In genomic region chr9:137049544-137050449, GRCh38 we compare ENCODE assay signal across 8 cellular contexts. TPM values are rescaled to one million over a fixed set of nuclear protein-coding genes. Genes with fewer than 3 reads are reported as not detected.
DNase-seq lines count a peak whose midpoint lies in the region; ATAC-seq, FAIRE-seq and TF ChIP-seq lines count a peak whose summit lies in the region.

No MANE protein-coding gene starts in this region.

- no peak for TF ChIP-seq EP300 in gastroesophageal sphincter (IDR thresholded peaks at IDR 0.05)

- H3K4me3 Mint-ChIP-seq in activated T-cell treated with anti-CD3 and anti-CD28 coated beads, Interleukin-2, amount 50 U/mL, for 4 hours, result no peak overlapping the region

- 60 to 75% methylated on average over 5 to 10 of the region's 38 CpGs for WGBS in gastroesophageal sphincter (ENCODE audit: low coverage in 1 of 2), 2 donors
- 53% methylated on average over 33 of the region's 38 CpGs for WGBS in smooth muscle cell (ENCODE audit: low lambda C conversion rate)

- H3K9me3 ChIP-seq in gastroesophageal sphincter, result no peaks in the 10 kb centered on the region
- H3K9me3 ChIP-seq in smooth muscle cell (replicated peaks; ENCODE audit: low read depth), result no peaks in the 10 kb centered on the region

- peak in 1 of 2 donors; percentile 32 for ATAC-seq in activated T-cell treated with anti-CD3 and anti-CD28 coated beads, Interleukin-2, amount 50 U/mL, for 4 hours
- ATAC-seq in gastroesophageal sphincter (no peak), HG02884 (IDR thresholded peaks at IDR 0.05; ENCODE audit: unreplicated experiment) (no peak), GM19395 (IDR thresholded peaks at IDR 0.05; ENCODE audit: unreplicated experiment) (no peak)

- FAIRE-seq in GM12891 (lab: Jason Lieb, UNC), result peak; percentile 74

- H3K4me2 ChIP-seq in smooth muscle cell, result no peak overlapping the region

- peaks cover 4% of the 10 kb centered on the region for H4K20me1 ChIP-seq in smooth muscle cell (ENCODE audit: low read depth)

- H3K36me3 ChIP-seq in gastroesophageal sphincter (no peaks in the 10 kb centered on the region), smooth muscle cell (ENCODE audit: low read depth) (no peaks in the 10 kb centered on the region)

- no peaks in the 10 kb centered on the region for H3K9me3 Mint-ChIP-seq in activated T-cell treated with anti-CD3 and anti-CD28 coated beads, Interleukin-2, amount 50 U/mL, for 4 hours

- H3K79me2 ChIP-seq in smooth muscle cell (ENCODE audit: low read depth), result no peaks in the 10 kb centered on the region

- peaks cover 0 to 57% (median 24%) of the 10 kb centered on the region in 3 donors for H3K4me1 ChIP-seq in gastroesophageal sphincter
- peaks cover 21% of the 10 kb centered on the region for H3K4me1 ChIP-seq in smooth muscle cell (ENCODE audit: low read depth)

- H3K4me1 Mint-ChIP-seq in activated T-cell treated with anti-CD3 and anti-CD28 coated beads, Interleukin-2, amount 50 U/mL, for 4 hours (ENCODE audit: low read depth), result peaks cover 9% of the 10 kb centered on the region

- H3K27me3 ChIP-seq in gastroesophageal sphincter, result peaks cover 82% of the 10 kb centered on the region
- H3K27me3 ChIP-seq in smooth muscle cell (ENCODE audit: low read depth), result peaks cover 80% of the 10 kb centered on the region

- H3F3A ChIP-seq in smooth muscle cell (ENCODE audit: low read depth), result no peaks in the 10 kb centered on the region

- H3K27ac ChIP-seq in gastroesophageal sphincter (no peak overlapping the region), smooth muscle cell (ENCODE audit: low read depth) (no peak overlapping the region)

- no peak overlapping the region for H2AFZ ChIP-seq in smooth muscle cell (ENCODE audit: low read depth)

- DNase-seq in AG08395 (ENCODE audit: low spot score) (peak; percentile 55), GM12891 (ENCODE audit: insufficient read length, low spot score) (peak; percentile 73), NCI-H774 (lab: John Stamatoyannopoulos, UW) (peak; percentile 68), smooth muscle cell (lab: John Stamatoyannopoulos, UW; ENCODE audit: unreplicated experiment) (peak; percentile 13)
- DNase-seq in activated T-cell treated with anti-CD3 and anti-CD28 coated beads, Interleukin-2, amount 50 U/mL, for 4 hours, result peak; percentile 49

- no peak overlapping the region for H3K9ac ChIP-seq in smooth muscle cell (ENCODE audit: low read depth)

- no peaks in the 10 kb centered on the region for H3K36me3 Mint-ChIP-seq in activated T-cell treated with anti-CD3 and anti-CD28 coated beads, Interleukin-2, amount 50 U/mL, for 4 hours (ENCODE audit: insufficient read depth)

- H3K27me3 Mint-ChIP-seq in activated T-cell treated with anti-CD3 and anti-CD28 coated beads, Interleukin-2, amount 50 U/mL, for 4 hours (ENCODE audit: low read depth), result peaks cover 47% of the 10 kb centered on the region

- TF ChIP-seq POLR2A in GM12891 (IDR thresholded peaks at IDR 0.05; ENCODE audit: low read depth, low read length) (no peak), gastroesophageal sphincter (IDR thresholded peaks at IDR 0.05) (no peak)

- no peak overlapping the region for H3K4me3 ChIP-seq in gastroesophageal sphincter
- no peak overlapping the region for H3K4me3 ChIP-seq in smooth muscle cell

- TF ChIP-seq CTCF in gastroesophageal sphincter (IDR thresholded peaks at IDR 0.05), result peak in 3 of 4 experiments; percentile 40 to 60 (median 57)
- peak; percentile 37 for TF ChIP-seq CTCF in smooth muscle cell (IDR thresholded peaks at IDR 0.05; ENCODE audit: borderline replicate concordance, insufficient read depth, poor library complexity, severe bottlenecking)

TF ChIP-seq in GM12891, 5 proteins besides CTCF, POLR2A, EP300 and RAD21:
- TF ChIP-seq POU2F2 (IDR thresholded peaks at IDR 0.05; ENCODE audit: low read depth, low read length) (no peak), TAF1 (IDR thresholded peaks at IDR 0.05; ENCODE audit: low read depth, low read length) (no peak), POLR2AphosphoS5 (IDR thresholded peaks at IDR 0.05; ENCODE audit: low read depth, low read length) (no peak), PAX5 (IDR thresholded peaks at IDR 0.05; ENCODE audit: insufficient read depth, low read length, severe bottlenecking) (no peak), SPI1 (IDR thresholded peaks at IDR 0.05; ENCODE audit: low read depth, low read length) (no peak)
TF ChIP-seq in GM12891: peak in this region for 0.

RNA-seq across cellular contexts. Expression of gene NPDC1, which starts 3.8 kb away (rescaled TPM):
- 2.2 TPM for polyA plus RNA-seq in GM12891 (2012; ENCODE audit: low read depth, missing spikeins)
- total RNA-seq in activated T-cell treated with anti-CD3 and anti-CD28 coated beads, Interleukin-2, amount 50 U/mL, for 4 hours, result 10 to 100 TPM; 15.1 to 33.0 (median 23.2) TPM
- total RNA-seq in gastroesophageal sphincter (10 to 100 TPM; 50.4 to 69.9 (median 59.5) TPM), smooth muscle cell (5.9 and 9.9 TPM in 2 replicates)
- 19.3 and 38.8 TPM in 2 replicates for polyA plus RNA-seq in smooth muscle cell

RNA-seq across cellular contexts. Expression of gene ENTPD2, which starts 4.1 kb away (rescaled TPM):
- polyA plus RNA-seq in GM12891 (2012; ENCODE audit: low read depth, missing spikeins), result 5.7 TPM
- total RNA-seq in activated T-cell treated with anti-CD3 and anti-CD28 coated beads, Interleukin-2, amount 50 U/mL, for 4 hours, result under 1 TPM in 1 of 3 donors, not detected in 2; 0.34 TPM
- 1 to 10 TPM in 1 of 4 donors, under 1 TPM in 1, not detected in 2; 0.58 to 1.6 TPM for total RNA-seq in gastroesophageal sphincter
- total RNA-seq in smooth muscle cell, result not detected in 2 replicates
- polyA plus RNA-seq in smooth muscle cell, result 0.30 and 0.78 TPM in 2 replicates

RNA-seq across cellular contexts. Expression of gene FUT7, which starts 17.9 kb away (rescaled TPM):
- not detected for polyA plus RNA-seq in GM12891 (2012; ENCODE audit: low read depth, missing spikeins)
- 1 to 10 TPM in 1 of 3 donors, under 1 TPM in 2; 0.74 to 2.4 (median 0.81) TPM for total RNA-seq in activated T-cell treated with anti-CD3 and anti-CD28 coated beads, Interleukin-2, amount 50 U/mL, for 4 hours
- total RNA-seq in gastroesophageal sphincter (under 1 TPM in 1 of 4 donors, not detected in 3; 0.20 TPM), smooth muscle cell (not detected in 2 replicates)
- 0.51 TPM in 1 of 2 replicates, not detected in the other for polyA plus RNA-seq in smooth muscle cell

RNA-seq across cellular contexts. Expression of gene SAPCD2, which starts 20.6 kb away (rescaled TPM):
- 1.3 TPM for polyA plus RNA-seq in GM12891 (2012; ENCODE audit: low read depth, missing spikeins)
- 1 to 10 TPM; 3.6 to 5.5 (median 4.6) TPM for total RNA-seq in activated T-cell treated with anti-CD3 and anti-CD28 coated beads, Interleukin-2, amount 50 U/mL, for 4 hours
- 1 to 10 TPM in 1 of 4 donors, under 1 TPM in 3; 0.13 to 1.3 (median 0.19) TPM for total RNA-seq in gastroesophageal sphincter
- 1.9 and 2.1 TPM in 2 replicates for total RNA-seq in smooth muscle cell
- polyA plus RNA-seq in smooth muscle cell, result 3.9 and 5.0 TPM in 2 replicates

RNA-seq across cellular contexts. Expression of gene ABCA2, which starts 21.8 kb away (rescaled TPM):
- polyA plus RNA-seq in GM12891 (2012; ENCODE audit: low read depth, missing spikeins), result 3.1 TPM
- 10 to 100 TPM in 2 of 3 donors, 1 to 10 TPM in 1; 9.1 to 15.3 (median 14.3) TPM for total RNA-seq in activated T-cell treated with anti-CD3 and anti-CD28 coated beads, Interleukin-2, amount 50 U/mL, for 4 hours
- total RNA-seq in gastroesophageal sphincter (10 to 100 TPM; 13.5 to 24.3 (median 19.3) TPM), smooth muscle cell (15.9 and 23.0 TPM in 2 replicates)
- 26.2 and 29.0 TPM in 2 replicates for polyA plus RNA-seq in smooth muscle cell

Comparison
In these comparisons a context has a peak if more than half of its experiments do, and no peak if none do; other contexts are left out.
1. DNase-seq: peak in every context shown above with its lines; median percentile 73 in GM12891; 68 in NCI-H774; 55 in AG08395; 49 in activated T-cell treated with anti-CD3 and anti-CD28 coated beads, Interleukin-2, amount 50 U/mL, for 4 hours; 13 in smooth muscle cell.